ENCODE assay signal across 1 cellular context in the genomic region with DNA sequence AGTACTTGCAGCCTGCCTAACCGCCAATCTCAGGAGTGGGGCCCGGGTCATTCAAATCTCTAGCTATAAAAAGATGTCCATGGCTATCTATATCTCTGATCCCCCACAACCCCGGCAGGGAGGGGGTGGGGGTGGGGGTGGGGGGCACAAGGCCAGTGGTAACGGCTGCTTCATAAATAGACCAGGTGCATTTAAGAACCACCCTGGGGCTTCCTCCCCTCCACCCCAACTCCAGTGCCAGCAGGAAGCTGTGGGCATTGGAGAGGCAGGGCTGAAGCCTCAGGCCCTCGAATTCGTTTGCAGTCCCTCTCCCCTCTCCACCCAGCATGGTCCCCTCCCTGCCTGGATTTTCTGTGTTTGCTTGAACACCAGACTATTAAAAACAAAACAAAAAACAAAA.
TF ChIP-seq lines count a peak whose summit lies in the region.

No MANE protein-coding gene starts in this region.

TF ChIP-seq in H1, 55 proteins besides CTCF, POLR2A, EP300 and RAD21:
- TF ChIP-seq RXRA (IDR thresholded peaks at IDR 0.05; ENCODE audit: insufficient read depth, low read depth, low read length) (no peak), POU5F1 (IDR thresholded peaks at IDR 0.05; ENCODE audit: low read depth, low read length) (no peak), KDM5A (IDR thresholded peaks at IDR 0.05; ENCODE audit: low read length) (no peak), CTBP2 (IDR thresholded peaks at IDR 0.05; ENCODE audit: borderline replicate concordance, insufficient read depth, insufficient read length, low read length) (no peak), ZNF274 (IDR thresholded peaks at IDR 0.05; ENCODE audit: borderline replicate concordance, extremely low read depth, low read length) (no peak), NANOG (IDR thresholded peaks at IDR 0.05; ENCODE audit: insufficient read depth, low read depth, low read length, poor library complexity, severe bottlenecking) (no peak), EGR1 (IDR thresholded peaks at IDR 0.05; ENCODE audit: borderline replicate concordance, low read depth, low read length) (no peak), SP4 (IDR thresholded peaks at IDR 0.05; ENCODE audit: low read length) (no peak)
